ENCODE assay signal across 21 cellular contexts in the genomic region with DNA sequence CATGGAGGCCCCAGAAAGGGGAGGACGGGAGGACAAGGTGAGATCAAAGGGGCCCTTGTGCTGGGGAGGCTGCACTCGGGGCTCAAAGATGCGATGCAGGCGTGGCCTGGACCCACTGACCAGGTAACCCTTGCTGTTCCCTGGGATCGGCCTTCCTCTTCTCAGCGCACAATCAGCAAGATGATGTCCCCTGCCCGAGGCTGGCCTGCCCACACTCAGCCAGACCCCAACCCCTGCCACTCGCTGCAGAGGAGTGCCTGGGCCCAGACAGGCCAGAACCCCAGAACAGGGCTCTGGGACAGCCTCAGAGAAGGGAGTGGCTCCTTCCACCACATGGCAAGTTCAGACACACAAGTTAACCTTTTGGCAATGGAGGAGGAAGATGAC. TPM values are rescaled to one million over a fixed set of nuclear protein-coding genes. Genes with fewer than 3 reads are reported as not detected.
A peak's percentile ranks its signal among the peaks of the same experiment; 100 is the strongest.
DNase-seq lines count a peak whose midpoint lies in the region; ATAC-seq and TF ChIP-seq lines count a peak whose summit lies in the region.
"Had no signal": no experiment of that assay in that cellular context is flagged by ENCODE, and none has a peak within 500 bp of the region (broad histone marks: within the 10 kb centered on the region; RNA-seq: fewer than 3 reads in every experiment).

No MANE protein-coding gene starts in this region.

- POLR2A ChIA-PET in AG04450 (lab: Yijun Ruan, JAX): interaction anchor here (0.6 to 1.4 kb wide), 2 partner anchors 9 to 17 kb away, joined by 3 read pairs; no protein-coding TSS in a partner anchor

- H3K9ac ChIP-seq in HUES6 (ENCODE audit: low read length): peak overlapping the region; percentile 19
- H3K9ac ChIP-seq: BLaER1 treated with 17β-estradiol and CSF1 and Interleukin-3, amounts not matched to agents 10 nM and 100 nM had no signal

- TF ChIP-seq EP300 in gastroesophageal sphincter (IDR thresholded peaks at IDR 0.05): no peak

- TF ChIP-seq POLR2A in gastroesophageal sphincter (IDR thresholded peaks at IDR 0.05) (no peak), gastrocnemius medialis (IDR thresholded peaks at IDR 0.05) (no peak), GM18505 (IDR thresholded peaks at IDR 0.05; ENCODE audit: borderline replicate concordance, extremely low read depth, insufficient read depth, insufficient read length) (no peak)

- TF ChIP-seq CTCF in AG04450 (IDR thresholded peaks at IDR 0.05; ENCODE audit: low read depth, low read length) (no peak), gastroesophageal sphincter (IDR thresholded peaks at IDR 0.05) (no peak), gastrocnemius medialis (IDR thresholded peaks at IDR 0.05 in 4 of 5, conservative IDR thresholded peaks at IDR 0.05 in 1 of 5) (no peak), GM13976 (IDR thresholded peaks at IDR 0.05; ENCODE audit: borderline replicate concordance, control extremely low read depth, extremely low read depth, insufficient read depth, missing control alignments) (no peak)

- peak overlapping the region; percentile 11 for H3K27ac ChIP-seq in AG04450 (ENCODE audit: low read depth, low read length)
- H3K27ac ChIP-seq in HUES6 (ENCODE audit: low read depth, low read length): no peak overlapping the region
- peak overlapping the region in 3 of 4 donors; percentile 28 to 60 (median 55) for H3K27ac ChIP-seq in gastroesophageal sphincter
- H3K27ac ChIP-seq in gastrocnemius medialis: peak overlapping the region; percentile 60 to 89 (median 74)
- H3K27ac ChIP-seq: BLaER1 treated with 17β-estradiol and CSF1 and Interleukin-3, amounts not matched to agents 10 nM and 100 nM had no signal

- no peaks in the 10 kb centered on the region for H3K27me3 ChIP-seq in AG04450 (ENCODE audit: control insufficient read depth, insufficient read depth, low read length)
- no peaks in the 10 kb centered on the region for H3K27me3 ChIP-seq in HUES6 (ENCODE audit: control insufficient read depth, insufficient read depth, low read length)
- no peaks in the 10 kb centered on the region for H3K27me3 ChIP-seq in gastroesophageal sphincter
- H3K27me3 ChIP-seq in gastrocnemius medialis: no peaks in the 10 kb centered on the region
- H3K27me3 ChIP-seq: BLaER1 treated with 17β-estradiol and CSF1 and Interleukin-3, amounts not matched to agents 10 nM and 100 nM; breast epithelium had no signal

- in situ Hi-C loops in gastrocnemius medialis (cut with MboI; ENCODE audit: low sequenced_read_pairs in 4 of 4) (no loop called here), GM13976 (cut with MboI; ENCODE audit: low sequenced_read_pairs, unreplicated experiment) (no loop called here)

- H3K4me3 ChIP-seq in AG04450 (ENCODE audit: low read depth, low read length) (no peak overlapping the region), HUES6 (ENCODE audit: low read depth, low read length) (no peak overlapping the region), gastroesophageal sphincter (no peak overlapping the region), gastrocnemius medialis (no peak overlapping the region)
- H3K4me3 ChIP-seq: BLaER1 treated with 17β-estradiol and CSF1 and Interleukin-3, amounts not matched to agents 10 nM and 100 nM; breast epithelium; coronary artery had no signal

- intact Hi-C loops in gastrocnemius medialis (cut with DNase I; ENCODE audit: low total_unique reads): loop anchor here (1.0 kb wide), 1 partner anchor 29 kb away; no protein-coding TSS in a partner anchor

- ATAC-seq in gastroesophageal sphincter: no peak
- peak in 1 of 2 donors; percentile 2 for ATAC-seq in gastrocnemius medialis
- no peak for ATAC-seq in GM18505 (IDR thresholded peaks at IDR 0.05; ENCODE audit: unreplicated experiment)
- no peak for ATAC-seq in HG03039 (IDR thresholded peaks at IDR 0.05; ENCODE audit: unreplicated experiment)
- ATAC-seq: activated CD4-positive, CD25-positive, alpha-beta regulatory T cell treated with anti-CD3 and anti-CD28 coated beads, Interleukin-2, amount 50 U/mL, for 24 hours had no signal

- H3K9me3 ChIP-seq in AG04450 (ENCODE audit: control insufficient read depth, insufficient read depth, low read length) (no peaks in the 10 kb centered on the region), HUES6 (ENCODE audit: control insufficient read depth, insufficient read depth, low read depth, low read length) (no peaks in the 10 kb centered on the region), gastroesophageal sphincter (no peaks in the 10 kb centered on the region), gastrocnemius medialis (no peaks in the 10 kb centered on the region)
- H3K9me3 ChIP-seq: BLaER1 treated with 17β-estradiol and CSF1 and Interleukin-3, amounts not matched to agents 10 nM and 100 nM; breast epithelium had no signal

- H3K36me3 ChIP-seq in HUES6 (ENCODE audit: control insufficient read depth, insufficient read depth, low read length): peaks cover 21% of the 10 kb centered on the region; the same call in 1 of the 2 replicates
- H3K36me3 ChIP-seq in gastroesophageal sphincter: peaks cover 0 to 87% of the 10 kb centered on the region in 2 donors
- H3K36me3 ChIP-seq in gastrocnemius medialis: no peaks in the 10 kb centered on the region
- H3K36me3 ChIP-seq: breast epithelium had no signal

- CTCF ChIA-PET in AG04450 (lab: Charles Lee): interaction anchor here (1.2 to 1.7 kb wide), 2 partner anchors 8 to 14 kb away, joined by 5 to 7 read pairs; a partner anchor contains a TSS

- H3K4me1 ChIP-seq in HUES6 (ENCODE audit: control insufficient read depth, insufficient read depth, low read length) (peaks cover 6% of the 10 kb centered on the region; the same call in 1 of the 2 replicates), gastroesophageal sphincter (peaks cover 0 to 41% (median 3%) of the 10 kb centered on the region in 3 donors), gastrocnemius medialis (peaks cover 38 to 42% of the 10 kb centered on the region in 2 donors)
- H3K4me1 ChIP-seq: breast epithelium had no signal

- no peak for DNase-seq in AG04450 (ENCODE audit: low read depth, low spot score)
- DNase-seq in gastrocnemius medialis: no peak
- no peak for DNase-seq in superior temporal gyrus (ENCODE audit: extremely low spot score)
- DNase-seq in GM13976 (ENCODE audit: low spot score): no peak
- DNase-seq: activated CD4-positive, alpha-beta T cell treated with anti-CD3 and anti-CD28 coated beads, Interleukin-2, amount 50 U/mL, for 48 hours; activated CD8-positive, alpha-beta memory T cell treated with anti-CD3 and anti-CD28 coated beads, Interleukin-2, amount 50 U/mL, for 4 hours; activated naive CD4-positive, alpha-beta T cell treated with anti-CD3 and anti-CD28 coated beads, Interleukin-2, amount 10 ng/mL, durations not matched to agents 7 days and 5 days; amniotic stem cell; NCI-H2081; NCI-H345; stimulated activated naive CD4-positive, alpha-beta T cell treated with Interleukin-2 at 50 U/mL for 16 hours; T-helper 1 cell; trophoblast cell had no signal

- 76% methylated on average over 5 of the region's 8 CpGs; no CpG with 5 or more reads in 1 of the 2 donors for WGBS in gastroesophageal sphincter (ENCODE audit: low coverage in 1 of 2), 2 donors

RNA-seq across cellular contexts. Expression of a gene that starts 14.8 kb away (rescaled TPM):
- 24.4 and 31.2 TPM in 2 replicates for polyA plus RNA-seq in AG04450 (2011; rRNA removed)
- 34.6 and 56.5 TPM in 2 replicates for polyA minus RNA-seq in AG04450 (2011; rRNA and poly(A)+ RNA removed)
- total RNA-seq in gastroesophageal sphincter (10 to 100 TPM; 17.4 to 78.4 (median 36.2) TPM), gastrocnemius medialis (10 to 100 TPM in 1 of 4 donors, 1 to 10 TPM in 3; 2.1 to 12.0 (median 3.2) TPM)

RNA-seq across cellular contexts. Expression of a gene that starts 51.9 kb away (rescaled TPM):
- polyA plus RNA-seq in AG04450 (2011; rRNA removed): 10.7 and 15.1 TPM in 2 replicates
- polyA minus RNA-seq in AG04450 (2011; rRNA and poly(A)+ RNA removed): 14.8 and 15.0 TPM in 2 replicates
- total RNA-seq in gastroesophageal sphincter: 10 to 100 TPM in 3 of 4 donors, 1 to 10 TPM in 1; 6.4 to 21.5 (median 11.1) TPM
- total RNA-seq in gastrocnemius medialis: 10 to 100 TPM; 10.7 to 18.0 (median 14.2) TPM
